Comparison of ENCODE assay signal across 19 cellular contexts in the genomic region with DNA sequence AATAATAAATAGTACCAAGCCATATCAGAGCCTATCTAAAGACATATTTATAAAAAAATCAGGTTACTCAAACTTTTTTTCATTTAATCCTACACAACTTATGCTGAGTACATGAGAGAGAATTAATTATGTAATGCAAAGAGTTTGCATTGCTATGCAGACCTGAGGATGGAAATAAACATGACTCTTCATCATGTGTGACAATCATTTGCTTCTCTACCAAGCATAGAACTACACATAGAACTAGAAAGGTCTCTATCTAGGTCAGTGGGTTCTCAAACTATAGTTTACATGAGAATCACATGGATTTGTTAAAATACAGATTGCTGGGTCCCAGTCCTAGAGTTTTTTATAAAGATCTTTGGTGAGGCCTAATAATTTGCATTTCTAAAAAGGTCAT.
"Had no signal": no experiment of that assay in that cellular context is flagged by ENCODE, and none has a peak within 500 bp of the region (broad histone marks: within the 10 kb centered on the region; RNA-seq: fewer than 3 reads in every experiment).

No MANE protein-coding gene starts in this region.

- H3K4me3 ChIP-seq: coronary artery, dorsolateral prefrontal cortex, esophagus muscularis mucosa, hepatocyte, left lung, lower lobe of right lung, mucosa of descending colon had no signal

- H3K4me1 ChIP-seq: esophagus muscularis mucosa, foreskin keratinocyte, left lung, lower lobe of right lung had no signal

- H3K27me3 ChIP-seq: dorsolateral prefrontal cortex, esophagus muscularis mucosa, foreskin keratinocyte, hepatocyte, left lung had no signal

- ATAC-seq: foreskin keratinocyte, left cardiac atrium, left lung, left ventricle myocardium superior, lower lobe of right lung, mucosa of descending colon had no signal

- H3K9me3 ChIP-seq: esophagus muscularis mucosa, left lung, lower lobe of right lung, mucosa of descending colon had no signal

- H3K27ac ChIP-seq: coronary artery, dorsolateral prefrontal cortex, esophagus muscularis mucosa, foreskin keratinocyte, hepatocyte, left lung, lower lobe of right lung had no signal

- DNase-seq: dermis blood vessel endothelial cell; dorsolateral prefrontal cortex; effector CD4-positive, alpha-beta T cell; effector memory CD4-positive, alpha-beta T cell; foreskin keratinocyte; glutamatergic neuron; head of caudate nucleus; hypothalamus; immature natural killer cell; left cardiac atrium; left lung; left ventricle myocardium superior; lower lobe of right lung; mesenchymal stem cell; mucosa of descending colon; naive B cell had no signal
